1 cellular context compared by ENCODE assay signal in genomic region chr21:42518216-42518615, GRCh38.
TF ChIP-seq lines count a peak whose summit lies in the region.

No MANE protein-coding gene starts in this region.

TF ChIP-seq in H1, 55 proteins besides CTCF, POLR2A, EP300 and RAD21:
- TF ChIP-seq SRF (IDR thresholded peaks at IDR 0.05; ENCODE audit: low read depth, low read length), result no peak
- no peak for TF ChIP-seq RFX5 (IDR thresholded peaks at IDR 0.05; ENCODE audit: borderline replicate concordance, low read depth, low read length)
- TF ChIP-seq POLR2AphosphoS5 (IDR thresholded peaks at IDR 0.05; ENCODE audit: low read depth, low read length), result no peak
- no peak for TF ChIP-seq KDM5A (IDR thresholded peaks at IDR 0.05; ENCODE audit: low read length)
- TF ChIP-seq CBX5 (IDR thresholded peaks at IDR 0.05; ENCODE audit: low read depth, low read length), result no peak
- no peak for TF ChIP-seq TCF12 (IDR thresholded peaks at IDR 0.05; ENCODE audit: low read depth, low read length)
- no peak for TF ChIP-seq CTBP2 (IDR thresholded peaks at IDR 0.05; ENCODE audit: borderline replicate concordance, insufficient read depth, insufficient read length, low read length)
- TF ChIP-seq ATF2 (IDR thresholded peaks at IDR 0.05; ENCODE audit: low read length), result no peak
- TF ChIP-seq PHF8 (conservative IDR thresholded peaks at IDR 0.05; ENCODE audit: low read depth, low read length), result no peak
- TF ChIP-seq E2F6 (IDR thresholded peaks at IDR 0.05), result no peak
- no peak for TF ChIP-seq SP1 (IDR thresholded peaks at IDR 0.05; ENCODE audit: low read depth, low read length)
- no peak for TF ChIP-seq GTF2F1 (IDR thresholded peaks at IDR 0.05; ENCODE audit: borderline replicate concordance, low read depth, low read length)
- no peak for TF ChIP-seq ZNF274 (IDR thresholded peaks at IDR 0.05; ENCODE audit: borderline replicate concordance, extremely low read depth, low read length)
- TF ChIP-seq SIRT6 (IDR thresholded peaks at IDR 0.05; ENCODE audit: low read length), result no peak
- no peak for TF ChIP-seq USF2 (IDR thresholded peaks at IDR 0.05; ENCODE audit: low read length)
- TF ChIP-seq SIN3A (conservative IDR thresholded peaks at IDR 0.05 in 1 of 2, IDR thresholded peaks at IDR 0.05 in 1 of 2; ENCODE audit: low read depth in 1 of 2, low read length in 2 of 2), result no peak
- TF ChIP-seq FOSL1 (IDR thresholded peaks at IDR 0.05; ENCODE audit: insufficient read depth, low read depth, low read length), result no peak
- TF ChIP-seq RNF2 (IDR thresholded peaks at IDR 0.05; ENCODE audit: borderline replicate concordance, low read depth, low read length, missing control alignments, poor library complexity, severe bottlenecking), result no peak
- TF ChIP-seq TAF1 (IDR thresholded peaks at IDR 0.05; ENCODE audit: low read depth, low read length), result no peak
